In the genomic region with DNA sequence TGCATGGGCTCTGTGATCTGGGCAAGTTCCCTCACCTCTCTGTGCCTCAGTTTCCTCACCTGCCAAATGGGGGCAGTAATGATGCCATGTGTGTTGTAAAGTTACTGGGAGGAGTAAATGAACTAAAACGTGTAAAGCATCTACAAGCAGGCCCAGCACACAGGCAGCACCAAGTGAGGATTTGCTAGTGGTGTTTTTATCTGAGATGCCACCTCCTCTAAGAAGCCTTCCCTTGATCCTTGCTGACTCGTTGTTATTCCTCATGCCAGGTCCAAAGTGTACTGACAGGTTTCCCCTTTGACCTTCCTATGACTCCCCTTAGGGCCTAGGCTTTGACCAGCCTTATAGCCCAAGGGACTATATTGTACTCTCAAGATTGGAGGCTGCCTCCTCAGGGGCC, we compare ENCODE assay signal across 17 cellular contexts. TPM values are rescaled to one million over a fixed set of nuclear protein-coding genes. Genes with fewer than 3 reads are reported as not detected.
DNase-seq lines count a peak whose midpoint lies in the region; ATAC-seq, FAIRE-seq and TF ChIP-seq lines count a peak whose summit lies in the region.
"Had no signal": no experiment of that assay in that cellular context is flagged by ENCODE, and none has a peak within 500 bp of the region (broad histone marks: within the 10 kb centered on the region; RNA-seq: fewer than 3 reads in every experiment).

No MANE protein-coding gene starts in this region.

- peaks cover 14% of the 10 kb centered on the region for H3K36me3 Mint-ChIP-seq in activated naive CD8-positive, alpha-beta T cell
- H3K36me3 Mint-ChIP-seq in activated naive CD8-positive, alpha-beta T cell treated with anti-CD3 and anti-CD28 coated beads, Interleukin-2, amount 50 U/mL, for 24 hours (ENCODE audit: low read depth) = peaks cover 29% of the 10 kb centered on the region
- H3K36me3 Mint-ChIP-seq in brain (peaks cover 30% of the 10 kb centered on the region), natural killer cell (peaks cover 7% of the 10 kb centered on the region)

- peaks cover 8% of the 10 kb centered on the region for H3K27me3 Mint-ChIP-seq in activated naive CD8-positive, alpha-beta T cell
- H3K27me3 Mint-ChIP-seq in activated naive CD8-positive, alpha-beta T cell treated with anti-CD3 and anti-CD28 coated beads, Interleukin-2, amount 50 U/mL, for 24 hours = peaks cover 7% of the 10 kb centered on the region
- H3K27me3 Mint-ChIP-seq in brain (peaks cover 17% of the 10 kb centered on the region), natural killer cell (ENCODE audit: low read depth in 2 of 2) (peaks cover 12 to 19% of the 10 kb centered on the region in 2 donors)

- H3K4me3 Mint-ChIP-seq in activated naive CD8-positive, alpha-beta T cell = peak overlapping the region; percentile 27
- H3K4me3 Mint-ChIP-seq in activated naive CD8-positive, alpha-beta T cell treated with anti-CD3 and anti-CD28 coated beads, Interleukin-2, amount 50 U/mL, for 24 hours = no peak overlapping the region
- peak overlapping the region; percentile 32 to 91 (median 68) for H3K4me3 Mint-ChIP-seq in brain
- H3K4me3 Mint-ChIP-seq in natural killer cell = peak overlapping the region; percentile 42

- peak; percentile 44 for FAIRE-seq in urothelium cell line (lab: Jason Lieb, UNC)
- FAIRE-seq: GM12891, GM19239 had no signal

- no peak overlapping the region for H3K27ac Mint-ChIP-seq in activated naive CD8-positive, alpha-beta T cell
- no peak overlapping the region for H3K27ac Mint-ChIP-seq in activated naive CD8-positive, alpha-beta T cell treated with anti-CD3 and anti-CD28 coated beads, Interleukin-2, amount 50 U/mL, for 24 hours
- H3K27ac Mint-ChIP-seq in brain (peak overlapping the region in 2 of 5 experiments; percentile 32 to 88), natural killer cell (peak overlapping the region; percentile 88 to 89)

- peaks cover 5% of the 10 kb centered on the region for H3K9me3 Mint-ChIP-seq in activated naive CD8-positive, alpha-beta T cell (ENCODE audit: low read depth)
- H3K9me3 Mint-ChIP-seq in activated naive CD8-positive, alpha-beta T cell treated with anti-CD3 and anti-CD28 coated beads, Interleukin-2, amount 50 U/mL, for 24 hours = peaks cover 4% of the 10 kb centered on the region
- peaks cover 6 to 11% (median 10%) of the 10 kb centered on the region in 5 experiments for H3K9me3 Mint-ChIP-seq in brain
- H3K9me3 Mint-ChIP-seq in natural killer cell = peaks cover 2 to 3% of the 10 kb centered on the region in 2 donors

- peaks cover 36% of the 10 kb centered on the region for H3K4me1 Mint-ChIP-seq in activated naive CD8-positive, alpha-beta T cell (ENCODE audit: low read depth)
- peaks cover 36% of the 10 kb centered on the region for H3K4me1 Mint-ChIP-seq in activated naive CD8-positive, alpha-beta T cell treated with anti-CD3 and anti-CD28 coated beads, Interleukin-2, amount 50 U/mL, for 24 hours
- peaks cover 45% of the 10 kb centered on the region for H3K4me1 Mint-ChIP-seq in brain
- peaks cover 34 to 38% of the 10 kb centered on the region in 2 donors for H3K4me1 Mint-ChIP-seq in natural killer cell

- no peak for DNase-seq in activated naive CD8-positive, alpha-beta T cell treated with anti-CD3 and anti-CD28 coated beads, Interleukin-2, amount 50 U/mL, for 24 hours
- DNase-seq in natural killer cell (no peak), urothelium cell line (ENCODE audit: low spot score) (no peak), DMS153 (lab: John Stamatoyannopoulos, UW) (no peak), DMS 273 (lab: John Stamatoyannopoulos, UW; ENCODE audit: unreplicated experiment) (no peak)
- DNase-seq: NCI-H1436 treated with DMSO at 0.1 percent for 48 hours, NCI-H2029 treated with DMSO at 0.1 percent for 48 hours, NCI-H2171 treated with DMSO at 0.1 percent for 48 hours, NCI-H446 treated with DMSO at 0.1 percent for 48 hours, SJCRH30 had no signal

- ATAC-seq in activated naive CD8-positive, alpha-beta T cell treated with anti-CD3 and anti-CD28 coated beads, Interleukin-2, amount 50 U/mL, for 24 hours = no peak
- ATAC-seq in natural killer cell (no peak), GM21423 (IDR thresholded peaks at IDR 0.05; ENCODE audit: unreplicated experiment) (no peak)
- ATAC-seq: A549, Panc1 had no signal

- TF ChIP-seq CTCF in brain (conservative IDR thresholded peaks at IDR 0.05) = no peak
- no peak for TF ChIP-seq CTCF in natural killer cell (IDR thresholded peaks at IDR 0.05)

- intact Hi-C loops in natural killer cell (cut with micrococcal nuclease) = loop anchor here (10.0 kb wide), 1 partner anchor 600 kb away; the partner anchor contains the start of gene CCNE1

RNA-seq across cellular contexts. Expression of gene UQCRFS1, which starts 1.5 kb away (rescaled TPM):
- polyA plus RNA-seq in brain (ENCODE audit: insufficient read depth, low read depth, low replicate concordance) = 87.3 TPM
- 10 to 100 TPM; 21.8 to 26.8 (median 23.9) TPM for total RNA-seq in natural killer cell

Comparison
In these comparisons a context has a peak if more than half of its experiments do, and no peak if none do; other contexts are left out.
1. H3K27ac Mint-ChIP-seq: peak in natural killer cell (2 of 2); none in activated naive CD8-positive, alpha-beta T cell (single experiment) and activated naive CD8-positive, alpha-beta T cell treated with anti-CD3 and anti-CD28 coated beads, Interleukin-2, amount 50 U/mL, for 24 hours (single experiment).